13 cellular contexts compared by ENCODE assay signal in genomic region chr16:86520317-86521210, GRCh38. TPM values are rescaled to one million over a fixed set of nuclear protein-coding genes. Genes with fewer than 3 reads are reported as not detected.
A peak's percentile ranks its signal among the peaks of the same experiment; 100 is the strongest.
DNase-seq lines count a peak whose midpoint lies in the region; ATAC-seq and TF ChIP-seq lines count a peak whose summit lies in the region.
"Had no signal": no experiment of that assay in that cellular context is flagged by ENCODE, and none has a peak within 500 bp of the region (broad histone marks: within the 10 kb centered on the region; RNA-seq: fewer than 3 reads in every experiment).

No MANE protein-coding gene starts in this region.

- H3K4me3 ChIP-seq in foreskin fibroblast (ENCODE audit: low read depth in 1 of 2, low read length in 2 of 2) (peak overlapping the region; percentile 21 to 29), stomach smooth muscle (ENCODE audit: low read length in 2 of 2) (peak overlapping the region; percentile 52 to 68)
- H3K4me3 ChIP-seq: cardiac muscle cell had no signal

- DNase-seq in left ventricle myocardium superior (peak; percentile 35), Right ventricle myocardium superior (no peak), RPMI7951 (ENCODE audit: low read depth) (peak; percentile 71), foreskin fibroblast (no peak), kidney tubule cell (ENCODE audit: low spot score) (no peak), NCI-H524 (lab: John Stamatoyannopoulos, UW) (no peak)

- no peaks in the 10 kb centered on the region for H3K9me3 ChIP-seq in stomach smooth muscle (ENCODE audit: control insufficient read depth in 2 of 2, low read length in 2 of 2)

- peaks cover 0 to 2% of the 10 kb centered on the region in 2 donors for H3K36me3 ChIP-seq in stomach smooth muscle (ENCODE audit: control insufficient read depth in 2 of 2, insufficient read depth in 2 of 2, low read length in 2 of 2)
- H3K36me3 ChIP-seq: cardiac muscle cell had no signal

- H3K27ac ChIP-seq in stomach smooth muscle (ENCODE audit: low read length), result no peak overlapping the region
- H3K27ac ChIP-seq: cardiac muscle cell, epithelial cell of prostate had no signal

- no peak for TF ChIP-seq CTCF in foreskin fibroblast (IDR thresholded peaks at IDR 0.05; ENCODE audit: low read depth, low read length)

- no peaks in the 10 kb centered on the region for H3K27me3 ChIP-seq in stomach smooth muscle (ENCODE audit: control insufficient read depth in 1 of 2, insufficient read depth in 2 of 2, low read length in 2 of 2)

- intact Hi-C loops in left ventricle myocardium superior (cut with micrococcal nuclease), result no loop called here
- intact Hi-C loops in Right ventricle myocardium superior (cut with DNase I), result no loop called here

- peak overlapping the region in 1 of 2 donors; percentile 59 for H3K9ac ChIP-seq in stomach smooth muscle (ENCODE audit: low read length in 2 of 2)

- ATAC-seq in left ventricle myocardium superior, result peak; percentile 27
- ATAC-seq in Right ventricle myocardium superior (ENCODE audit: poor library complexity), result no peak
- ATAC-seq in HG02973 (IDR thresholded peaks at IDR 0.05; ENCODE audit: unreplicated experiment), result no peak

- H3K4me1 ChIP-seq in stomach smooth muscle (ENCODE audit: control insufficient read depth, insufficient read depth, low read length), result peaks cover 48% of the 10 kb centered on the region

RNA-seq across cellular contexts. Expression of gene FOXF1, which starts 10.2 kb away (rescaled TPM):
- total RNA-seq in left ventricle myocardium superior, result 0.25 TPM
- 0.11 TPM for total RNA-seq in Right ventricle myocardium superior
- 2.1 and 3.0 TPM in 2 replicates for total RNA-seq in RPMI7951 (2014; rRNA removed; shearing (Covaris generic))
- total RNA-seq: activated CD4-positive, alpha-beta memory T cell treated with anti-CD3 and anti-CD28 coated beads for 36 hours; naive thymus-derived CD4-positive, alpha-beta T cell; T-helper 1 cell treated with Interleukin-12 subunit alpha and Interleukin-12 subunit beta and Interleukin-4 antibody, amounts not matched to agents 30 ng/mL and 1 ng/mL, for 36 hours had no signal

RNA-seq across cellular contexts. Expression of gene MTHFSD, which starts 34.5 kb away (rescaled TPM):
- total RNA-seq in left ventricle myocardium superior (12.6 TPM), Right ventricle myocardium superior (9.6 TPM)
- 6.1 and 8.8 TPM in 2 replicates for total RNA-seq in RPMI7951 (2014; rRNA removed; shearing (Covaris generic))

RNA-seq across cellular contexts. Expression of gene FOXC2, which starts 46.1 kb away (rescaled TPM):
- 1.9 TPM for total RNA-seq in left ventricle myocardium superior
- 1.4 TPM for total RNA-seq in Right ventricle myocardium superior
- total RNA-seq in RPMI7951 (2014; rRNA removed; shearing (Covaris generic)), result 1.3 and 1.6 TPM in 2 replicates
- total RNA-seq: activated CD4-positive, alpha-beta memory T cell treated with anti-CD3 and anti-CD28 coated beads for 36 hours; naive thymus-derived CD4-positive, alpha-beta T cell; T-helper 1 cell treated with Interleukin-12 subunit alpha and Interleukin-12 subunit beta and Interleukin-4 antibody, amounts not matched to agents 30 ng/mL and 1 ng/mL, for 36 hours had no signal

RNA-seq across cellular contexts. Expression of gene FOXL1, which starts 57.8 kb away (rescaled TPM):
- 0.32 TPM for total RNA-seq in left ventricle myocardium superior
- 0.75 TPM for total RNA-seq in Right ventricle myocardium superior
- 4.3 and 5.7 TPM in 2 replicates for total RNA-seq in RPMI7951 (2014; rRNA removed; shearing (Covaris generic))
- total RNA-seq: activated CD4-positive, alpha-beta memory T cell treated with anti-CD3 and anti-CD28 coated beads for 36 hours; naive thymus-derived CD4-positive, alpha-beta T cell; T-helper 1 cell treated with Interleukin-12 subunit alpha and Interleukin-12 subunit beta and Interleukin-4 antibody, amounts not matched to agents 30 ng/mL and 1 ng/mL, for 36 hours had no signal

Comparison
In these comparisons a context has a peak if more than half of its experiments do, and no peak if none do; other contexts are left out.
1. DNase-seq: peak in left ventricle myocardium superior (single experiment) and RPMI7951 (single experiment); none in Right ventricle myocardium superior (single experiment), foreskin fibroblast (0 of 2), kidney tubule cell (single experiment) and NCI-H524 (0 of 2).